Comparison of ENCODE assay signal across 15 cellular contexts in the genomic region with DNA sequence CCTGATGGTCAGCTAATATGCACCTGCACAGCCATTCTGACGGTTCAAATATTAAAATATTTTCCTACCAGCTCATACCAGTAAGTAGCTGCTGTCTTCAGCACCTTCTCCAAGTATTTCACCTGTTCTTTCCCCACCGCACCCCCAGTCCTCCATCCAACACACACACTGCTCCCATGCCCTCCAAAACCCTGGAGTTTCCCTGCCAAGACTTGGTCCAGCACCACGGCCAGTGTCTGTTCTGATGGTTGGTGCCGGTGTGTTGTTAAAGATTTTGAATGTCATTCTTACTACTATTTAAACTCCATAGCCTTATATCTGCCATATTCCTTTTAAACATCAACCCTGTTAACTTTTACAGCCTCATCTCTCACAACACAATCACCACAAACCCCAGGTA.
"Had no signal": no experiment of that assay in that cellular context is flagged by ENCODE, and none has a peak within 500 bp of the region (broad histone marks: within the 10 kb centered on the region; RNA-seq: fewer than 3 reads in every experiment).

No MANE protein-coding gene starts in this region.

- H3K27me3 ChIP-seq: foreskin keratinocyte, right atrium auricular region had no signal

- H3K4me3 ChIP-seq: heart left ventricle, right atrium auricular region, sigmoid colon, skin epidermis, stomach, thoracic aorta, transverse colon had no signal

- H3K4me1 Mint-ChIP-seq: naive thymus-derived CD4-positive, alpha-beta T cell had no signal

- DNase-seq: effector memory CD8-positive, alpha-beta T cell; heart left ventricle; left colon; naive thymus-derived CD4-positive, alpha-beta T cell; sigmoid colon; stimulated activated CD4-positive, alpha-beta T cell treated with anti-CD3 and anti-CD28 coated beads, Interleukin-12 subunit alpha, Interleukin-12 subunit beta, amount 100 ng/mL, for 4 hours; stimulated activated naive CD4-positive, alpha-beta T cell; stomach; transverse colon had no signal

- H3K9me3 ChIP-seq: neutrophil, right atrium auricular region, stomach, thoracic aorta, transverse colon had no signal

- ATAC-seq: effector memory CD8-positive, alpha-beta T cell; heart left ventricle; left colon; naive thymus-derived CD4-positive, alpha-beta T cell had no signal

- H3K9me3 Mint-ChIP-seq: effector memory CD8-positive, alpha-beta T cell; nephron progenitor cell had no signal

- H3K27ac ChIP-seq: foreskin keratinocyte, heart left ventricle, neutrophil, right atrium auricular region, sigmoid colon, skin epidermis, stomach, thoracic aorta, transverse colon had no signal

- H3K4me3 Mint-ChIP-seq: effector memory CD8-positive, alpha-beta T cell; naive thymus-derived CD4-positive, alpha-beta T cell; nephron progenitor cell had no signal

- H3K36me3 Mint-ChIP-seq: naive thymus-derived CD4-positive, alpha-beta T cell had no signal

- H3K36me3 ChIP-seq: heart left ventricle, neutrophil, right atrium auricular region, sigmoid colon, stomach, thoracic aorta, transverse colon had no signal

- H3K4me1 ChIP-seq: foreskin keratinocyte, heart left ventricle, right atrium auricular region, sigmoid colon, stomach, transverse colon had no signal

- H3K27ac Mint-ChIP-seq: effector memory CD8-positive, alpha-beta T cell; naive thymus-derived CD4-positive, alpha-beta T cell; nephron progenitor cell had no signal
